Comparison of ENCODE assay signal across 19 cellular contexts in the genomic region with DNA sequence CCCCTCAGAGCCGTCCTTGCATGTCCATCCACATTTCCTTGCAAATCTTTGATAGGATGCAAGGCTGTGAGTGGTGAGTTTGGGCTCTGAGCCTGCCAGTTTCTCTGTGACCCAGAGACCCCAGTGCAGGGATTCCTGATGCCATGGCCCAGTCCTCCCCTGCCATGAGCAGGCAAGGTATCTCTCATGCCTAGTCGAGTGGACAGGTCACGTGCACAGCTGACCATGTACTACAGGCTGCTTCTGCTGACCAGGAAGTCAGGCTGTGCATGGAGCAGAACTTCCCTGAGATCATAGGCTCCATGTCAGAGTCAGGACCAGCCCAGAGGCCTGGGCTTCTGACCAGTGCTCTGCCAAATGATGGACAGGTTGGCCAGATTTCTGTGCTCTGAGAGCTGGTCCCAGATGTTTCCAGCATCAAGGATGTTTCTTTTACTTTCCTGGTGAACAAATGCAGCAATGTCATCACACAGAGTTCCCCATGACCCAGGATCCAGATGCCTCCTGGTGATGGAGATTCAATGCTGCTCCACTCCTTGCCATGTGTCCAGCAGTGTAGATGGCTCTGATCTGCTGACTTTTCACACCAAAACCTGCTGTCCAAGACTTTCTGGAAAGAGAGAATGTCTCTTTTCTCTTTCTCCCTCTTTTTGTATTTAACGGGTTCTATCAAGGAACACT.
DNase-seq lines count a peak whose midpoint lies in the region; ATAC-seq and TF ChIP-seq lines count a peak whose summit lies in the region.
"Had no signal": no experiment of that assay in that cellular context is flagged by ENCODE, and none has a peak within 500 bp of the region (broad histone marks: within the 10 kb centered on the region; RNA-seq: fewer than 3 reads in every experiment).

No MANE protein-coding gene starts in this region.

- no peaks in the 10 kb centered on the region for H3K27me3 Mint-ChIP-seq in natural killer cell (ENCODE audit: low read depth in 2 of 2)
- peaks cover 0 to 2% of the 10 kb centered on the region in 2 donors for H3K27me3 Mint-ChIP-seq in natural killer cell treated with Interleukin-12 subunit alpha and Interleukin-12 subunit beta and Interleukin-15 and Interleukin-18, amount 100 ng/mL, for 72 hours

- no peak for ATAC-seq in natural killer cell
- no peak for ATAC-seq in natural killer cell treated with Interleukin-12 subunit alpha and Interleukin-12 subunit beta and Interleukin-15 and Interleukin-18, amount 100 ng/mL, for 72 hours
- no peak for ATAC-seq in HG03139 (IDR thresholded peaks at IDR 0.05; ENCODE audit: unreplicated experiment)

- H3K4me3 ChIP-seq in mesendoderm (ENCODE audit: low read length), result no peak overlapping the region
- H3K4me3 ChIP-seq: ascending aorta, uterus had no signal

- no peaks in the 10 kb centered on the region for H3K79me1 ChIP-seq in mesendoderm (ENCODE audit: low read length)

- H3K27me3 ChIP-seq in mesendoderm (ENCODE audit: insufficient read depth, low read length, poor library complexity), result no peaks in the 10 kb centered on the region
- H3K27me3 ChIP-seq: ascending aorta, uterus had no signal

- H2BK5ac ChIP-seq in mesendoderm (ENCODE audit: low read length), result peak overlapping the region; percentile 73

- no peaks in the 10 kb centered on the region for H3K9me3 Mint-ChIP-seq in natural killer cell
- no peaks in the 10 kb centered on the region for H3K9me3 Mint-ChIP-seq in natural killer cell treated with Interleukin-12 subunit alpha and Interleukin-12 subunit beta and Interleukin-15 and Interleukin-18, amount 100 ng/mL, for 72 hours
- H3K9me3 Mint-ChIP-seq: nephron had no signal

- H2BK15ac ChIP-seq in mesendoderm (replicated peaks; ENCODE audit: low read depth), result no peak overlapping the region

- H3K4me1 Mint-ChIP-seq in natural killer cell, result no peaks in the 10 kb centered on the region
- H3K4me1 Mint-ChIP-seq in natural killer cell treated with Interleukin-12 subunit alpha and Interleukin-12 subunit beta and Interleukin-15 and Interleukin-18, amount 100 ng/mL, for 72 hours (ENCODE audit: low read depth in 2 of 2), result peaks cover 0 to 11% of the 10 kb centered on the region in 2 donors

- DNase-seq in natural killer cell, result peak; percentile 7
- no peak for DNase-seq in natural killer cell treated with Interleukin-12 subunit alpha and Interleukin-12 subunit beta and Interleukin-15 and Interleukin-18, amount 100 ng/mL, for 72 hours (ENCODE audit: low spot score)
- DNase-seq in ecto neural progenitor cell (ENCODE audit: low spot score), result peak; percentile 41
- DNase-seq in mesendoderm, result no peak
- DNase-seq in HUDEP-2 (lab: John Stamatoyannopoulos, UW; ENCODE audit: unreplicated experiment in 76 of 76), result no peak
- no peak for DNase-seq in HuH-7 (ENCODE audit: low spot score)
- no peak for DNase-seq in activated gamma-delta T cell treated with Interleukin-2 at 50 U/mL for 16 hours
- DNase-seq: activated gamma-delta T cell; COR-L47; mammary epithelial cell; NCI-H1930; RPMI8226; stimulated activated naive CD4-positive, alpha-beta T cell treated with Interleukin-2 at 50 U/mL for 16 hours; uterus had no signal

- H4K8ac ChIP-seq in mesendoderm (ENCODE audit: low read depth, low read length), result no peak overlapping the region

- H3K4me3 Mint-ChIP-seq in natural killer cell, result no peak overlapping the region
- no peak overlapping the region for H3K4me3 Mint-ChIP-seq in natural killer cell treated with Interleukin-12 subunit alpha and Interleukin-12 subunit beta and Interleukin-15 and Interleukin-18, amount 100 ng/mL, for 72 hours
- H3K4me3 Mint-ChIP-seq: nephron had no signal

- H3K79me2 ChIP-seq in mesendoderm (ENCODE audit: control insufficient read depth, insufficient read depth, low read length), result no peaks in the 10 kb centered on the region

- H3K56ac ChIP-seq in mesendoderm (ENCODE audit: low read length), result peak overlapping the region; percentile 81

- intact Hi-C loops in natural killer cell (cut with micrococcal nuclease), result no loop called here

- no peak overlapping the region for H3K23ac ChIP-seq in mesendoderm (ENCODE audit: low read length)

- WGBS in mesendoderm (ENCODE audit: extremely low coverage, insufficient coverage, low lambda C conversion rate), result no CpG with 5 or more reads among the region's 4 CpGs

- peak overlapping the region; percentile 58 for H3K4ac ChIP-seq in mesendoderm (ENCODE audit: low read depth, low read length)

- H4K5ac ChIP-seq in mesendoderm (ENCODE audit: low read length), result no peak overlapping the region

- H2BK120ac ChIP-seq in mesendoderm (ENCODE audit: low read depth, low read length), result no peak overlapping the region

- no peak overlapping the region for H3K9ac ChIP-seq in mesendoderm (ENCODE audit: low read length)

- TF ChIP-seq CTCF in natural killer cell (IDR thresholded peaks at IDR 0.05), result no peak

- no peak overlapping the region for H3K27ac Mint-ChIP-seq in natural killer cell
- no peak overlapping the region for H3K27ac Mint-ChIP-seq in natural killer cell treated with Interleukin-12 subunit alpha and Interleukin-12 subunit beta and Interleukin-15 and Interleukin-18, amount 100 ng/mL, for 72 hours

- no peaks in the 10 kb centered on the region for H3K36me3 Mint-ChIP-seq in natural killer cell
- H3K36me3 Mint-ChIP-seq in natural killer cell treated with Interleukin-12 subunit alpha and Interleukin-12 subunit beta and Interleukin-15 and Interleukin-18, amount 100 ng/mL, for 72 hours, result no peaks in the 10 kb centered on the region

- H3K4me2 ChIP-seq in mesendoderm (ENCODE audit: low read length), result no peak overlapping the region

- peaks cover 32% of the 10 kb centered on the region for H3K4me1 ChIP-seq in mesendoderm (ENCODE audit: control insufficient read depth, low read depth, low read length)
- H3K4me1 ChIP-seq: ascending aorta, uterus had no signal

- H2AK5ac ChIP-seq in mesendoderm (ENCODE audit: low read length), result peak overlapping the region; percentile 93

- H3K18ac ChIP-seq in mesendoderm (ENCODE audit: low read length), result peak overlapping the region; percentile 94

- H3K27ac ChIP-seq in mesendoderm (ENCODE audit: low read depth, low read length), result no peak overlapping the region
- H3K27ac ChIP-seq: ascending aorta, epithelial cell of prostate, uterus, VCaP had no signal

- H3K36me3 ChIP-seq in mesendoderm (ENCODE audit: control insufficient read depth, insufficient read depth, low read length), result no peaks in the 10 kb centered on the region
- H3K36me3 ChIP-seq: ascending aorta, uterus had no signal

Comparison
In these comparisons a context has a peak if more than half of its experiments do, and no peak if none do; other contexts are left out.
1. DNase-seq: peak in natural killer cell (single experiment) and ecto neural progenitor cell (single experiment); none in natural killer cell treated with Interleukin-12 subunit alpha and Interleukin-12 subunit beta and Interleukin-15 and Interleukin-18, amount 100 ng/mL, for 72 hours (single experiment), mesendoderm (single experiment), HUDEP-2 (0 of 76), HuH-7 (single experiment) and activated gamma-delta T cell treated with Interleukin-2 at 50 U/mL for 16 hours (single experiment).